Comparison of ENCODE assay signal across 20 cellular contexts in genomic region chr1:211118407-211119102, GRCh38. TPM values are rescaled to one million over a fixed set of nuclear protein-coding genes. Genes with fewer than 3 reads are reported as not detected.
DNase-seq lines count a peak whose midpoint lies in the region; ATAC-seq and TF ChIP-seq lines count a peak whose summit lies in the region.
"Had no signal": no experiment of that assay in that cellular context is flagged by ENCODE, and none has a peak within 500 bp of the region (broad histone marks: within the 10 kb centered on the region; RNA-seq: fewer than 3 reads in every experiment).

No MANE protein-coding gene starts in this region.

- H3K4me3 ChIP-seq in adipocyte (ENCODE audit: low read length) (no peak overlapping the region), foreskin fibroblast (ENCODE audit: low read depth in 1 of 2, low read length in 2 of 2) (no peak overlapping the region), tibial artery (no peak overlapping the region), tibial nerve (no peak overlapping the region)
- H3K4me3 ChIP-seq: left lung, neural progenitor cell had no signal

- intact Hi-C loops in tibial artery (cut with DNase I; ENCODE audit: low total_unique reads) = no loop called here

- H3K27me3 ChIP-seq in adipocyte (replicated peaks; ENCODE audit: control insufficient read depth, insufficient read depth, low read length) (peaks cover 6% of the 10 kb centered on the region), tibial artery (peaks cover 0 to 8% of the 10 kb centered on the region in 2 donors), tibial nerve (no peaks in the 10 kb centered on the region)
- H3K27me3 ChIP-seq: neural progenitor cell had no signal

- peak; percentile 56 for DNase-seq in A172 (ENCODE audit: low spot score)
- DNase-seq in EH (ENCODE audit: low read depth) = peak; percentile 77
- peak; percentile 75 for DNase-seq in adipocyte (ENCODE audit: low read depth)
- peak; percentile 9 to 23 for DNase-seq in foreskin fibroblast
- no peak for DNase-seq in tibial artery
- DNase-seq in tibial nerve (ENCODE audit: low spot score in 2 of 2) = no peak
- no peak for DNase-seq in activated CD8-positive, alpha-beta memory T cell treated with anti-CD3 and anti-CD28 coated beads, Interleukin-2, amount 50 U/mL, for 4 hours
- DNase-seq: activated CD4-positive, alpha-beta T cell treated with anti-CD3 and anti-CD28 coated beads, Interleukin-2, amount 10 ng/mL, durations not matched to agents 7 days and 5 days; CD8-positive, alpha-beta memory T cell; HCEC 1CT; left lung; NCI-H187 treated with DMSO at 0.1 percent for 48 hours; NCI-H446 treated with DMSO at 0.1 percent for 48 hours; NK-92 treated with Interleukin-12 subunit alpha and Interleukin-12 subunit beta, amount 100 ng/mL, for 24 hours; stimulated activated CD4-positive, alpha-beta T cell treated with anti-CD3 and anti-CD28 coated beads, Interleukin-15, amount 100 ng/mL, for 24 hours; stimulated activated naive B cell treated with anti-CD40 and anti-IgM and Interleukin-4, amounts not matched to agents 10 μg/mL and 1 μg/mL and 100 μg/mL, for 72 hours; SW 1271 had no signal

- peak; percentile 6 for TF ChIP-seq CTCF in foreskin fibroblast (IDR thresholded peaks at IDR 0.05; ENCODE audit: low read depth, low read length)
- TF ChIP-seq CTCF in tibial artery (IDR thresholded peaks at IDR 0.05) = no peak
- TF ChIP-seq CTCF in tibial nerve (IDR thresholded peaks at IDR 0.05) = no peak

- WGBS in tibial nerve, 2 donors = 51 to 59% methylated on average over 9 of the region's 9 CpGs

- no peak overlapping the region for H3K9ac ChIP-seq in adipocyte (ENCODE audit: low read length)
- H3K9ac ChIP-seq: neural progenitor cell had no signal

- H3K27ac ChIP-seq in tibial artery (no peak overlapping the region), tibial nerve (no peak overlapping the region)
- H3K27ac ChIP-seq: left lung, neural progenitor cell had no signal

- H3K9me3 ChIP-seq in adipocyte (ENCODE audit: control insufficient read depth, low read length) (no peaks in the 10 kb centered on the region), tibial artery (no peaks in the 10 kb centered on the region), tibial nerve (no peaks in the 10 kb centered on the region)
- H3K9me3 ChIP-seq: left lung had no signal

- no peak for TF ChIP-seq EP300 in tibial nerve (IDR thresholded peaks at IDR 0.05)

- TF ChIP-seq POLR2A in tibial nerve (IDR thresholded peaks at IDR 0.05) = no peak

- ATAC-seq in HG03139 (IDR thresholded peaks at IDR 0.05; ENCODE audit: unreplicated experiment) = no peak
- ATAC-seq: left lung; stimulated activated naive B cell treated with anti-CD40 and anti-IgM and Interleukin-4, amounts not matched to agents 10 μg/mL and 1 μg/mL and 100 μg/mL, for 72 hours had no signal

- H3K36me3 ChIP-seq in adipocyte (ENCODE audit: control insufficient read depth, insufficient read depth, low read length, severe bottlenecking) (no peaks in the 10 kb centered on the region), tibial artery (no peaks in the 10 kb centered on the region), tibial nerve (no peaks in the 10 kb centered on the region)
- H3K36me3 ChIP-seq: left lung, neural progenitor cell had no signal

- H3K4me1 ChIP-seq in adipocyte (ENCODE audit: control insufficient read depth, insufficient read depth, low read length) (peaks cover 8% of the 10 kb centered on the region), tibial artery (no peaks in the 10 kb centered on the region), tibial nerve (no peaks in the 10 kb centered on the region)
- H3K4me1 ChIP-seq: left lung, neural progenitor cell had no signal

RNA-seq across cellular contexts. Expression of gene KCNH1, which starts 15.4 kb away (rescaled TPM):
- 5.3 and 6.9 TPM in 2 replicates for total RNA-seq in A172 (2014; rRNA removed; shearing (Covaris generic))
- 10 to 100 TPM in 1 of 4 donors, 1 to 10 TPM in 3; 1.9 to 10.0 (median 3.6) TPM for total RNA-seq in tibial nerve
- total RNA-seq: activated CD4-positive, alpha-beta T cell treated with anti-CD3 and anti-CD28 coated beads, Interleukin-2, amount 10 ng/mL, durations not matched to agents 7 days and 5 days; CD8-positive, alpha-beta memory T cell; mononuclear cell had no signal

Comparison
In these comparisons a context has a peak if more than half of its experiments do, and no peak if none do; other contexts are left out.
1. DNase-seq: peak in A172 (single experiment), EH (single experiment), adipocyte (single experiment) and foreskin fibroblast (2 of 2); none in tibial artery (0 of 2), tibial nerve (0 of 2) and activated CD8-positive, alpha-beta memory T cell treated with anti-CD3 and anti-CD28 coated beads, Interleukin-2, amount 50 U/mL, for 4 hours (single experiment).